Comparison of ENCODE assay signal across 9 cellular contexts in the genomic region with DNA sequence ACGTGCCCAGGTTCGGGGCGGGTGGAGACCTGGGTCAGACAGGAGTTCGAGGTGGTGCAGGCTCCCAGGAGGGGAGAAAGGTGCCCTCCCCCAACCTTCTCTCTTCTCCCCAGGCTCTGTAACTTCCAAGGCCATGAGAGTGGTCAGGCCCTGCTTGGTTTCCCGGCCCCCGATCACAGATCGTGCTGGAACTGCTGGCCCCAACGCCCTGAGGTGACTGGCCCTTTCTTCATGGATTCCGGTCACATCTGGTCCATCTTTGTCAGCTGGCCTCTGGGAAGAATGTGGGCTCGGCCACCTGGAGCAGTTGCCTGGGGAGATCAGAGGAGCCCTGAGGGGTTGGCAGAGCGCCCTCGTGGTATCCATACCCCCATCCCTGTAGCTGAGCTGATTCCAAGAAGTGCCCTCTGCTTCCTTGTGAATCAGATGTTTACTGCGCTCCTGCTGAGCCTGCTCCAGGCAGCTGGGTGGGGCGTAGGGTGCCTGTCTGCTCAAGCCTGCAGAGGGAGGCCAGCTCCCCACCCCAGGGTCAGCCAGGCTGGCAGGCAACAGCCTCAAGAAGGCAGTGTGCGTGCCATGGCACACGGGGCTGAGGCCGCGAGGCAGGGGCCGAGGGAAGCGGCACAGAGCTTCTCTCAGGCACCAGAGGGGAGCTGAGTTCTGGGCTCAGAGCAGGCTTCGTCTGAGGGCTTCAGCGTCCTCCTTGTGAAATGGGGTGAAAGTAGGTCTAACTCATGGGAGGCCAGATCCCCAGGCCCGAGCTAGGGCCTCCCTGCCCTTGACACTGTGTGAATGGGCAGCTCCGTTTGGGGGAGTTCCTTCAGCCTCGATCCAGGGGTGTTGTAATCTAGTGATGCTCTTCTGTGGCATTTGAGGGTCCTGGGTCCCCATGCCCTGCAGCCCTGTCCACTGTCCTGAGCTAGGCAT. TPM values are rescaled to one million over a fixed set of nuclear protein-coding genes. Genes with fewer than 3 reads are reported as not detected.
A peak's percentile ranks its signal among the peaks of the same experiment; 100 is the strongest.
DNase-seq lines count a peak whose midpoint lies in the region; ATAC-seq and TF ChIP-seq lines count a peak whose summit lies in the region.
"Had no signal": no experiment of that assay in that cellular context is flagged by ENCODE, and none has a peak within 500 bp of the region (broad histone marks: within the 10 kb centered on the region; RNA-seq: fewer than 3 reads in every experiment).

No MANE protein-coding gene starts in this region.

- no peaks in the 10 kb centered on the region for H3K36me3 Mint-ChIP-seq in activated CD4-positive, alpha-beta memory T cell treated with anti-CD3 and anti-CD28 coated beads for 36 hours

- H3K27ac ChIP-seq in Panc1 (ENCODE audit: low read length) (peak overlapping the region; percentile 89), rectal smooth muscle tissue (ENCODE audit: low read depth, low read length) (peak overlapping the region; percentile 34)

- no peak overlapping the region for H3K27ac Mint-ChIP-seq in activated CD4-positive, alpha-beta memory T cell treated with anti-CD3 and anti-CD28 coated beads for 36 hours

- H3K36me3 ChIP-seq in Panc1 (ENCODE audit: control insufficient read depth, insufficient read depth, low read length) (no peaks in the 10 kb centered on the region), rectal smooth muscle tissue (ENCODE audit: control insufficient read depth, insufficient read depth, low read length) (no peaks in the 10 kb centered on the region)

- BruUV-seq in Panc1 (replicated peaks; lab: Mats Ljungman, UMichigan), result no TSS peak

- CTCF ChIA-PET in Panc1 (lab: Charles Lee), result no interaction called here
- CTCF ChIA-PET in activated CD4-positive, alpha-beta memory T cell treated with anti-CD3 and anti-CD28 coated beads for 36 hours (lab: Charles Lee), result interaction anchor here (0.6 to 3.9 kb wide), 2 partner anchors 10 to 32 kb away, joined by 3 to 20 read pairs; no protein-coding TSS in a partner anchor

- no peaks in the 10 kb centered on the region for H3K27me3 ChIP-seq in Panc1 (ENCODE audit: control insufficient read depth, insufficient read depth, low read length)
- no peaks in the 10 kb centered on the region for H3K27me3 ChIP-seq in rectal smooth muscle tissue (ENCODE audit: control insufficient read depth, insufficient read depth, low read length)

- intact Hi-C loops in Panc1 (cut with micrococcal nuclease; ENCODE audit: unreplicated experiment), result loop anchor here (10.0 kb wide), 1 partner anchor 138 kb away; no protein-coding TSS in a partner anchor
- intact Hi-C loops in activated CD4-positive, alpha-beta memory T cell treated with anti-CD3 and anti-CD28 coated beads for 36 hours (cut with micrococcal nuclease), result loop anchor here (5.0 kb wide), 2 partner anchors 34 to 46 kb away; a partner anchor contains a TSS

- H3K9me3 ChIP-seq in Panc1 (ENCODE audit: control insufficient read depth, insufficient read depth, low read depth, low read length), result no peaks in the 10 kb centered on the region

- peaks cover 60% of the 10 kb centered on the region for H3K4me1 Mint-ChIP-seq in activated CD4-positive, alpha-beta memory T cell treated with anti-CD3 and anti-CD28 coated beads for 36 hours (ENCODE audit: low read depth)

- H3K4me3 ChIP-seq in Panc1 (ENCODE audit: low read depth in 2 of 2, low read length in 2 of 2), result peak overlapping the region in 1 of 2 experiments; percentile 77; a peak in 1 of 4 replicates
- peak overlapping the region; percentile 9 for H3K4me3 ChIP-seq in fibroblast of the aortic adventitia (ENCODE audit: low read depth, low read length)
- no peak overlapping the region for H3K4me3 ChIP-seq in rectal smooth muscle tissue (ENCODE audit: low read length)
- H3K4me3 ChIP-seq: lung had no signal

- H3K9me3 Mint-ChIP-seq in activated CD4-positive, alpha-beta memory T cell treated with anti-CD3 and anti-CD28 coated beads for 36 hours, result no peaks in the 10 kb centered on the region

- ATAC-seq in Panc1 (peak; percentile 46), HG02885 (IDR thresholded peaks at IDR 0.05; ENCODE audit: poor library complexity, unreplicated experiment) (no peak)

- H3K4me1 ChIP-seq in Panc1 (ENCODE audit: control insufficient read depth, insufficient read depth, low read length), result peaks cover 70% of the 10 kb centered on the region
- H3K4me1 ChIP-seq in rectal smooth muscle tissue (ENCODE audit: control insufficient read depth, insufficient read depth, low read length), result peaks cover 33% of the 10 kb centered on the region

- no peaks in the 10 kb centered on the region for H3K27me3 Mint-ChIP-seq in activated CD4-positive, alpha-beta memory T cell treated with anti-CD3 and anti-CD28 coated beads for 36 hours

- in situ Hi-C loops in Panc1 (cut with HindIII; ENCODE audit: low pct_unique_long_range_greater_than_20kb, low sequenced_read_pairs), result no loop called here

- peak; percentile 94 for DNase-seq in EL
- no peak for DNase-seq in Panc1 (ENCODE audit: low read depth, low spot score)
- DNase-seq in fibroblast of the aortic adventitia (ENCODE audit: low read depth), result peak; percentile 69
- DNase-seq in NOMO-1 (lab: John Stamatoyannopoulos, UW; ENCODE audit: unreplicated experiment in 2 of 2), result no peak
- DNase-seq in activated CD4-positive, alpha-beta memory T cell treated with anti-CD3 and anti-CD28 coated beads for 36 hours, result no peak
- DNase-seq in HCEC 1CT, result no peak

- TF ChIP-seq CTCF in Panc1 (IDR thresholded peaks at IDR 0.05), result no peak
- peak; percentile 2 for TF ChIP-seq CTCF in fibroblast of the aortic adventitia (IDR thresholded peaks at IDR 0.05; ENCODE audit: insufficient read depth, low read length)

- H3K4me3 Mint-ChIP-seq in activated CD4-positive, alpha-beta memory T cell treated with anti-CD3 and anti-CD28 coated beads for 36 hours, result no peak overlapping the region

- POLR2A ChIA-PET in Panc1 (lab: Charles Lee), result interaction anchor here (0.6 kb wide), 1 partner anchor 42 kb away, joined by 4 read pairs; no protein-coding TSS in a partner anchor
- POLR2A ChIA-PET in activated CD4-positive, alpha-beta memory T cell treated with anti-CD3 and anti-CD28 coated beads for 36 hours (lab: Charles Lee), result interaction anchor here (0.6 to 3.5 kb wide), 2 partner anchors 15 to 43 kb away, joined by 3 to 21 read pairs; no protein-coding TSS in a partner anchor

- H3K9ac ChIP-seq in rectal smooth muscle tissue (ENCODE audit: low read length), result peak overlapping the region; percentile 10

RNA-seq across cellular contexts. Expression of a gene that starts 3.6 kb away (rescaled TPM):
- total RNA-seq in Panc1 (2021; ENCODE audit: unreplicated experiment) (93.4 TPM), fibroblast of the aortic adventitia (ENCODE audit: low replicate concordance) (30.7 and 30.8 TPM in 2 replicates)
- polyA plus RNA-seq in Panc1 (2012; ENCODE audit: insufficient read length), result 56.2 TPM
- total RNA-seq in activated CD4-positive, alpha-beta memory T cell treated with anti-CD3 and anti-CD28 coated beads for 36 hours, result 10 to 100 TPM; 55.9 to 62.8 TPM

RNA-seq across cellular contexts. Expression of a gene that starts 40.4 kb away (rescaled TPM):
- total RNA-seq in Panc1 (2021; ENCODE audit: unreplicated experiment), result 60.3 TPM
- polyA plus RNA-seq in Panc1 (2012; ENCODE audit: insufficient read length), result 59.6 TPM
- 31.5 and 65.7 TPM in 2 replicates for total RNA-seq in fibroblast of the aortic adventitia (ENCODE audit: low replicate concordance)
- total RNA-seq in activated CD4-positive, alpha-beta memory T cell treated with anti-CD3 and anti-CD28 coated beads for 36 hours, result 10 to 100 TPM; 74.2 to 77.5 TPM

RNA-seq across cellular contexts. Expression of a gene that starts 47.1 kb away (rescaled TPM):
- 158 TPM for total RNA-seq in Panc1 (2021; ENCODE audit: unreplicated experiment)
- 126 TPM for polyA plus RNA-seq in Panc1 (2012; ENCODE audit: insufficient read length)
- 168 and 591 TPM in 2 replicates for total RNA-seq in fibroblast of the aortic adventitia (ENCODE audit: low replicate concordance)
- total RNA-seq in activated CD4-positive, alpha-beta memory T cell treated with anti-CD3 and anti-CD28 coated beads for 36 hours, result 100 to 1,000 TPM; 212 TPM

Comparison
In these comparisons a context has a peak if more than half of its experiments do, and no peak if none do; other contexts are left out.
1. DNase-seq: peak in EL (single experiment) and fibroblast of the aortic adventitia (single experiment); none in Panc1 (single experiment), NOMO-1 (0 of 2), activated CD4-positive, alpha-beta memory T cell treated with anti-CD3 and anti-CD28 coated beads for 36 hours (single experiment) and HCEC 1CT (single experiment).